Comparison of ENCODE assay signal across 8 cellular contexts in genomic region chr2:121179467-121179866, GRCh38.
"Had no signal": no experiment of that assay in that cellular context is flagged by ENCODE, and none has a peak within 500 bp of the region (broad histone marks: within the 10 kb centered on the region; RNA-seq: fewer than 3 reads in every experiment).

No MANE protein-coding gene starts in this region.

- H3K4me1 Mint-ChIP-seq: IgD-negative memory B cell had no signal

- H3K4me3 Mint-ChIP-seq: IgD-negative memory B cell had no signal

- H3K27ac Mint-ChIP-seq: IgD-negative memory B cell had no signal

- DNase-seq: IMR-90, KBM-7, KG1 had no signal

- H3K9ac ChIP-seq: KMS-11 had no signal

- H3K36me3 Mint-ChIP-seq: IgD-negative memory B cell had no signal

- H3K27ac ChIP-seq: HL-60, KMS-11 had no signal

- H3K4me2 ChIP-seq: KMS-11 had no signal

- H3K4me3 ChIP-seq: K562 had no signal

- ATAC-seq: HepG2, K562 had no signal
